Comparison of ENCODE assay signal across 12 cellular contexts in genomic region chr16:86682219-86682904, GRCh38.
"Had no signal": no experiment of that assay in that cellular context is flagged by ENCODE, and none has a peak within 500 bp of the region (broad histone marks: within the 10 kb centered on the region; RNA-seq: fewer than 3 reads in every experiment).

No MANE protein-coding gene starts in this region.

- H3K4me3 Mint-ChIP-seq: activated naive CD8-positive, alpha-beta T cell treated with anti-CD3 and anti-CD28 coated beads, Interleukin-2, amount 10 ng/mL, durations not matched to agents 7 days and 5 days; naive thymus-derived CD4-positive, alpha-beta T cell had no signal

- ATAC-seq: activated CD4-positive, CD25-positive, alpha-beta regulatory T cell treated with anti-CD3 and anti-CD28 coated beads, Interleukin-2, amount 50 U/mL, for 24 hours; esophagus mucosa; naive thymus-derived CD4-positive, alpha-beta T cell had no signal

- H3K27me3 ChIP-seq: testis had no signal

- H3K36me3 ChIP-seq: stomach had no signal

- H3K9me3 ChIP-seq: testis had no signal

- H3K27ac ChIP-seq: hepatocyte, testis had no signal

- H3K36me3 Mint-ChIP-seq: activated naive CD8-positive, alpha-beta T cell treated with anti-CD3 and anti-CD28 coated beads, Interleukin-2, amount 10 ng/mL, durations not matched to agents 7 days and 5 days had no signal

- DNase-seq: activated CD4-positive, alpha-beta T cell treated with anti-CD3 and anti-CD28 coated beads, Interleukin-2, amount 50 U/mL, for 1 hour; activated CD8-positive, alpha-beta memory T cell treated with anti-CD3 and anti-CD28 coated beads for 24 hours; activated gamma-delta T cell treated with Interleukin-2 at 50 U/mL for 16 hours; activated naive CD8-positive, alpha-beta T cell treated with anti-CD3 and anti-CD28 coated beads, Interleukin-2, amount 10 ng/mL, durations not matched to agents 7 days and 5 days; islet precursor cell; naive thymus-derived CD4-positive, alpha-beta T cell; stomach; testis had no signal

- H3K4me1 ChIP-seq: stomach, testis had no signal

- H3K4me1 Mint-ChIP-seq: activated naive CD8-positive, alpha-beta T cell treated with anti-CD3 and anti-CD28 coated beads, Interleukin-2, amount 10 ng/mL, durations not matched to agents 7 days and 5 days had no signal

- H3K4me3 ChIP-seq: hepatocyte, smooth muscle cell, stomach, testis had no signal

- H3K27ac Mint-ChIP-seq: activated naive CD8-positive, alpha-beta T cell treated with anti-CD3 and anti-CD28 coated beads, Interleukin-2, amount 10 ng/mL, durations not matched to agents 7 days and 5 days; naive thymus-derived CD4-positive, alpha-beta T cell had no signal

- H3K4me2 ChIP-seq: hepatocyte, smooth muscle cell had no signal

- H2AFZ ChIP-seq: hepatocyte had no signal
